Comparison of ENCODE assay signal across 8 cellular contexts in the genomic region with DNA sequence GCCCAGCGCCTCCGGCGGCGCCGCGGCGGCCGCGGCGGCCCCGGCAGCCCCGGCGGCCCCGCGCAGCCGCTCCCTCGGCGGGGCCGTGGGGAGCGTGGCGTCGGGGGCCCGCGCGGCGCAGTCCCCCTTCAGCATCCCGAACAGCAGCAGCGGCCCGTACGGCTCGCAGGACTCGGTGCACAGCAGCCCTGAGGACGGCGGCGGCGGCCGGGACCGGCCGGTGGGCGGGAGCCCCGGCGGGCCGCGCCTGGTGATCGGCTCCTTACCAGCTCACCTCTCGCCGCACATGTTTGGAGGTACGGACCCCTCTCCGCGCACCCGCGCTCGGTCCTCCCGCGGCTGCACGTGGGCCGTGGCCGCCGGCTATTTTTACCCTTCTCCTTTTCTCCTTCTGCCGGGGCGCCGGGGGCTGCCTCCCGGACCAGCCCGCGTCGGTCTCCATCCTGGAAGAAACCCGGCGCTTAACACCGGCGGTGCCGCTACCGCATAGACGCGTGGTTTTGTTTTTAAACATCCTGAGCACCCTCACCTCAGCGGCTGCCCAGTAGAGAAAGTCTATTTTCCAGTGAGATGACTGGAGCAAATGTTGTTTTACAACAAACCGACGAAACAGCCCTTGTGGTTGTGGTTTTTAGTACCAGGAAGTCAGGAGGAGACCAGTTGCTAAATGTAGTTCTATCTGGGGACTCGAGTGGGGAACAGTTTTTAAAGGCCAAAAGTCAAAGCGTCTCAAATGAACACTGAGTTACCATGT. TPM values are rescaled to one million over a fixed set of nuclear protein-coding genes. Genes with fewer than 3 reads are reported as not detected.
A peak's percentile ranks its signal among the peaks of the same experiment; 100 is the strongest.
DNase-seq lines count a peak whose midpoint lies in the region; ATAC-seq and TF ChIP-seq lines count a peak whose summit lies in the region.

No MANE protein-coding gene starts in this region.

- no peaks in the 10 kb centered on the region for H3K9me3 ChIP-seq in esophagus muscularis mucosa
- H3K9me3 ChIP-seq in subcutaneous abdominal adipose tissue (ENCODE audit: control insufficient read depth in 5 of 5, low read length in 5 of 5), result no peaks in the 10 kb centered on the region

- no peaks in the 10 kb centered on the region for H3K27me3 Mint-ChIP-seq in natural killer cell (ENCODE audit: low read depth in 2 of 2)

- H3K27ac Mint-ChIP-seq in natural killer cell, result peak overlapping the region; percentile 97 to 98

- peaks cover 0 to 9% of the 10 kb centered on the region in 2 donors for H3K9me3 Mint-ChIP-seq in natural killer cell

- 0% methylated on average over 25 of the region's 79 CpGs for WGBS in esophagus muscularis mucosa

- H3K4me1 Mint-ChIP-seq in natural killer cell, result peaks cover 59 to 61% of the 10 kb centered on the region in 2 donors

- peaks cover 13% of the 10 kb centered on the region for H3K36me3 Mint-ChIP-seq in natural killer cell

- DNase-seq in NCI-H2107 treated with DMSO at 0.1 percent for 48 hours (lab: John Stamatoyannopoulos, UW; ENCODE audit: unreplicated experiment), result peak; percentile 34
- no peak for DNase-seq in NCI-H2107 (lab: John Stamatoyannopoulos, UW)
- peak; percentile 23 for DNase-seq in NCI-H748 treated with DMSO at 0.1 percent for 48 hours (lab: John Stamatoyannopoulos, UW)
- DNase-seq in activated T-cell treated with anti-CD3 and anti-CD28 coated beads for 1 hour (ENCODE audit: low read depth), result peak; percentile 15
- DNase-seq in esophagus muscularis mucosa (ENCODE audit: extremely low spot score), result no peak
- peak; percentile 57 for DNase-seq in natural killer cell

- TF ChIP-seq EP300 in esophagus muscularis mucosa (IDR thresholded peaks at IDR 0.05), result no peak

- TF ChIP-seq CTCF in esophagus muscularis mucosa (IDR thresholded peaks at IDR 0.05) (no peak), natural killer cell (IDR thresholded peaks at IDR 0.05) (no peak)

- ATAC-seq in HG02840 (IDR thresholded peaks at IDR 0.05; ENCODE audit: low FRiP score, unreplicated experiment) (peak; percentile 15), natural killer cell (peak in 1 of 3 donors; percentile 0)

- H3K27me3 ChIP-seq in esophagus muscularis mucosa, result no peaks in the 10 kb centered on the region
- H3K27me3 ChIP-seq in subcutaneous abdominal adipose tissue (ENCODE audit: control insufficient read depth in 5 of 5, insufficient read depth in 4 of 5, low read length in 5 of 5), result no peaks in the 10 kb centered on the region

- peak overlapping the region; percentile 100 for H3K4me3 Mint-ChIP-seq in natural killer cell

- peak overlapping the region; percentile 78 to 91 (median 84) for H3K4me3 ChIP-seq in esophagus muscularis mucosa
- H3K4me3 ChIP-seq in subcutaneous abdominal adipose tissue (ENCODE audit: low read depth in 1 of 5, low read length in 5 of 5), result peak overlapping the region; percentile 79 to 94 (median 84)

- H3K27ac ChIP-seq in esophagus muscularis mucosa (replicated peaks in 1 of 4) (peak overlapping the region; percentile 96 to 100 (median 99)), subcutaneous abdominal adipose tissue (ENCODE audit: low read depth, low read length) (peak overlapping the region; percentile 82)

- intact Hi-C loops in esophagus muscularis mucosa (cut with DNase I), result loop anchor here (10.0 kb wide), 1 partner anchor 189 kb away; a partner anchor contains a TSS
- intact Hi-C loops in natural killer cell (cut with micrococcal nuclease), result loop anchor here (1.0 to 10.0 kb wide), 3 partner anchors 37 to 151 kb away; a partner anchor contains a TSS

- H3K36me3 ChIP-seq in esophagus muscularis mucosa, result no peaks in the 10 kb centered on the region
- H3K36me3 ChIP-seq in subcutaneous abdominal adipose tissue (ENCODE audit: control insufficient read depth in 5 of 5, insufficient read depth in 5 of 5, low read length in 5 of 5), result no peaks in the 10 kb centered on the region

- TF ChIP-seq POLR2A in esophagus muscularis mucosa (IDR thresholded peaks at IDR 0.05; ENCODE audit: low read depth), result no peak

- peak overlapping the region in 4 of 5 donors; percentile 66 to 86 (median 74) for H3K9ac ChIP-seq in subcutaneous abdominal adipose tissue (ENCODE audit: low read length in 5 of 5)

- H3K4me1 ChIP-seq in esophagus muscularis mucosa (peaks cover 27 to 52% (median 48%) of the 10 kb centered on the region in 4 donors), subcutaneous abdominal adipose tissue (ENCODE audit: control insufficient read depth in 5 of 5, insufficient read depth in 5 of 5, low read length in 5 of 5) (peaks cover 0 to 26% (median 22%) of the 10 kb centered on the region in 5 donors)

RNA-seq across cellular contexts. Expression of a gene that starts 1.3 kb away (rescaled TPM):
- total RNA-seq in esophagus muscularis mucosa (10 to 100 TPM; 16.9 to 23.5 (median 20.2) TPM), natural killer cell (10 to 100 TPM; 35.0 to 43.7 (median 36.3) TPM)

Comparison
In these comparisons a context has a peak if more than half of its experiments do, and no peak if none do; other contexts are left out.
1. DNase-seq: peak in NCI-H2107 treated with DMSO at 0.1 percent for 48 hours (single experiment), NCI-H748 treated with DMSO at 0.1 percent for 48 hours (single experiment), activated T-cell treated with anti-CD3 and anti-CD28 coated beads for 1 hour (single experiment) and natural killer cell (single experiment); none in NCI-H2107 (single experiment) and esophagus muscularis mucosa (single experiment).